ENCODE assay signal across 8 cellular contexts in the genomic region with DNA sequence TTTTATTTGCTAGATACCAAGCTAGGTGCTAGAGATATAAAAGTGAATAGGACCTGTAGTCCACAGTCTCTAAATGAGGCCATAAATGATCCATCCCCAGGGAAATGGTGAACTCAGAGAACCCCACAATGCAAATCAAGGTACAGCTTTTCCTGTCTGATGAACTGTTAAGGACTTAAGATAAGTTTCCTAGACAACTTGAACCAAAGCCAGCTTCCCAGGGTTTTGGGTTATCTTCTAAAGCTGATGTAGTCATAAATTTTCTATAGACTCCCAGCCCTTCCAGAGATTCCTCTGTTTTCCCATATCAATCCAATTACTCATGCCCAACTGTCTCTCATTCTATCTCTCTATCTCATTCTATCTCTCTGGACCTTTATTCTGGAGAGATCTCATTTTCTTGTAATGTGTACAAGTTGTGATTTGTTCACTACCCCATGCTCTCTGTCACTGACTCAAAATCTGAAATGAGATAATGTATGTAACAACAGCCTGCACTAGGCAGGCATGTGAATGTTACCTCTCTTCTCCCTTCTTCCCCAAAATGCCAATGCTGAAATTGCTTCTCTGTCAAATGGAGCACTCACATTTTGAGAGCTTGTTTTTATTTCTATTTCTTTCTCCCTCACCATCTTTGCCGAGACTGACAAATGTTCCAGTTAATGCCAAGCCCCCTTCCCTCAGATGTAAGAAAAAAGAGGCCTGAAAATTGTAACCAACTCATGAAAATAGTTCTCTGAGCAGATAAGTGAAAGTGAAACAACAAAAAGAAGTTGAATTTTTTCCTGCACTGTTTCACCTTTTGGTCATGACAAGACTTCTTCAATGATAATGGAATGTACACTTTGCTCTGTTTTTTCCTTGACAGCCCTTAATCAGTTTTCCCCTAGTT.
DNase-seq lines count a peak whose midpoint lies in the region; ATAC-seq and TF ChIP-seq lines count a peak whose summit lies in the region.

No MANE protein-coding gene starts in this region.

- intact Hi-C loops in A673 (cut with micrococcal nuclease; ENCODE audit: unreplicated experiment) (no loop called here), dorsolateral prefrontal cortex (cut with DNase I) (no loop called here)

- POLR2A ChIA-PET in A673 (lab: Charles Lee; ENCODE audit: low non-redundant PET), result no interaction called here

- no peaks in the 10 kb centered on the region for H3K9me3 ChIP-seq in A673 (ENCODE audit: low read depth, low read length, poor library complexity, severe bottlenecking)

- peaks cover 39% of the 10 kb centered on the region for H3K4me1 ChIP-seq in A673 (ENCODE audit: insufficient read depth, low read length, poor library complexity, severe bottlenecking)

- no peaks in the 10 kb centered on the region for H3K36me3 ChIP-seq in A673 (ENCODE audit: insufficient read depth, low read length, poor library complexity, severe bottlenecking)

- no TSS peak for BruUV-seq in A673 (replicated peaks; lab: Mats Ljungman, UMichigan)

- H3K4me3 ChIP-seq in A673 (ENCODE audit: low read depth, low read length, poor library complexity, severe bottlenecking) (peak overlapping the region; percentile 3), dorsolateral prefrontal cortex (no peak overlapping the region)

- ATAC-seq in GM18868 (IDR thresholded peaks at IDR 0.05; ENCODE audit: unreplicated experiment) (peak; percentile 69), HG02973 (IDR thresholded peaks at IDR 0.05; ENCODE audit: unreplicated experiment) (peak; percentile 74)

- H3K27me3 ChIP-seq in A673 (replicated peaks; ENCODE audit: insufficient read depth, low read depth, low read length, poor library complexity) (no peaks in the 10 kb centered on the region), dorsolateral prefrontal cortex (no peaks in the 10 kb centered on the region)

- no peak for TF ChIP-seq CTCF in A673 (conservative IDR thresholded peaks at IDR 0.05; ENCODE audit: low read depth, low read length)
- TF ChIP-seq CTCF in dorsolateral prefrontal cortex (IDR thresholded peaks at IDR 0.05 in 54 of 56, conservative IDR thresholded peaks at IDR 0.05 in 2 of 56; ENCODE audit: low read depth in 1 of 56, partially characterized antibody in 56 of 56), result no peak

- CTCF ChIA-PET in A673 (lab: Charles Lee), result no interaction called here

- DNase-seq in A673 (ENCODE audit: low spot score) (peak; percentile 78), amniotic epithelial cell (ENCODE audit: low read depth) (peak; percentile 2), NCI-H510A (lab: John Stamatoyannopoulos, UW) (no peak), dorsolateral prefrontal cortex (no peak), dedifferentiated amniotic fluid mesenchymal stem cell (ENCODE audit: extremely low spot score) (no peak), ureter (ENCODE audit: low spot score) (no peak)

- H3K27ac ChIP-seq in A673 (ENCODE audit: low read depth, low read length, poor library complexity, severe bottlenecking), result peak overlapping the region; percentile 64
- peak overlapping the region in 5 of 59 donors; percentile 1 to 55 (median 13) for H3K27ac ChIP-seq in dorsolateral prefrontal cortex

Comparison
In these comparisons a context has a peak if more than half of its experiments do, and no peak if none do; other contexts are left out.
1. DNase-seq: peak in A673 (single experiment) and amniotic epithelial cell (single experiment); none in NCI-H510A (single experiment), dorsolateral prefrontal cortex (0 of 10), dedifferentiated amniotic fluid mesenchymal stem cell (single experiment) and ureter (single experiment).